In the genomic region with DNA sequence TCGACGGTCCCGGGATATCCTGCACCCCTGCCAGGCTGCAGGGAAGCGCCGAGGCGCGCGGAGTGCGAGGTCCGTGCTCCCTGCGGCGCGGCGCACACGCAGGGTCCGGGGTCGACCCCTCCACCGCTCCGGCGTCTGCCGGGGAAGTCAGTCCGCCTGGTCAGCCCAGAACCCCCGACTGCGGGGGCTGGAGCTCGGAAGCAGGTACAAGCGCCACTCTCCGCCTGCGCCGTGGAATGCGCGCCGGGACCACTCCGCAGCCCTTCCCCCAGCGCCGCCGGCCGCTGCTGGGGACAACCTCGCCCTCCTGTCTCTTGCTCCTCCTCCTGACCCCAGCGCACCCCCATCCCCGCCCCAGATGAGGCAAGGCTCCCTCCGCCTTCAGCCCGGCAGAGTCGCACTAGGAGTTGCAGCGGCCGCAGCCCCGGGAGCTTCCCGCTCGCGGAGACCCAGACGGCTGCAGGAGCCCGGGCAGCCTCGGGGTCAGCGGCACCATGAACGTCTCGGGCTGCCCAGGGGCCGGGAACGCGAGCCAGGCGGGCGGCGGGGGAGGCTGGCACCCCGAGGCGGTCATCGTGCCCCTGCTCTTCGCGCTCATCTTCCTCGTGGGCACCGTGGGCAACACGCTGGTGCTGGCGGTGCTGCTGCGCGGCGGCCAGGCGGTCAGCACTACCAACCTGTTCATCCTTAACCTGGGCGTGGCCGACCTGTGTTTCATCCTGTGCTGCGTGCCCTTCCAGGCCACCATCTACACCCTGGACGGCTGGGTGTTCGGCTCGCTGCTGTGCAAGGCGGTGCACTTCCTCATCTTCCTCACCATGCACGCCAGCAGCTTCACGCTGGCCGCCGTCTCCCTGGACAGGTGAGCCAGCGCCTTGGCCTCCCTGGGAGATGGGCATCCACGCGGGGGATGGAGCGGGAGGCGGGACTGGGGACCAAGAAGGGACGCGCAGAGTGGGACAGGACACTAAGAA, we compare ENCODE assay signal across 8 cellular contexts. TPM values are rescaled to one million over a fixed set of nuclear protein-coding genes. Genes with fewer than 3 reads are reported as not detected.
DNase-seq lines count a peak whose midpoint lies in the region; ATAC-seq and TF ChIP-seq lines count a peak whose summit lies in the region.

A gene with protein sequence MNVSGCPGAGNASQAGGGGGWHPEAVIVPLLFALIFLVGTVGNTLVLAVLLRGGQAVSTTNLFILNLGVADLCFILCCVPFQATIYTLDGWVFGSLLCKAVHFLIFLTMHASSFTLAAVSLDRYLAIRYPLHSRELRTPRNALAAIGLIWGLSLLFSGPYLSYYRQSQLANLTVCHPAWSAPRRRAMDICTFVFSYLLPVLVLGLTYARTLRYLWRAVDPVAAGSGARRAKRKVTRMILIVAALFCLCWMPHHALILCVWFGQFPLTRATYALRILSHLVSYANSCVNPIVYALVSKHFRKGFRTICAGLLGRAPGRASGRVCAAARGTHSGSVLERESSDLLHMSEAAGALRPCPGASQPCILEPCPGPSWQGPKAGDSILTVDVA (plus strand): TSS at position 392 of the 974 bp plus-strand sequence. CDS start 103 bp downstream, at position 495.

- H3K9me3 Mint-ChIP-seq in CD14-positive monocyte (peaks cover 3 to 33% (median 19%) of the 10 kb centered on the region in 7 donors), chondrocyte (ENCODE audit: low read depth) (no peaks in the 10 kb centered on the region), natural killer cell (no peaks in the 10 kb centered on the region)

- H3K27me3 ChIP-seq in H7 (ENCODE audit: control insufficient read depth, insufficient read depth, low read length) = peaks cover 62% of the 10 kb centered on the region

- ATAC-seq in natural killer cell (no peak), GM18858 (IDR thresholded peaks at IDR 0.05; ENCODE audit: unreplicated experiment) (no peak)

- H3K36me3 Mint-ChIP-seq in CD14-positive monocyte (peaks cover 16 to 22% of the 10 kb centered on the region in 2 donors), chondrocyte (ENCODE audit: low read depth) (peaks cover 3% of the 10 kb centered on the region), natural killer cell (no peaks in the 10 kb centered on the region)

- intact Hi-C loops in CD14-positive monocyte (cut with micrococcal nuclease) = no loop called here
- intact Hi-C loops in natural killer cell (cut with micrococcal nuclease) = no loop called here

- H3K4me3 ChIP-seq in H7 (ENCODE audit: insufficient read depth, low read depth, low read length) = peak within 1 kb of the TSS; percentile 49

- H3K4me3 Mint-ChIP-seq in CD14-positive monocyte = peak within 1 kb of the TSS; percentile 79 to 96
- H3K4me3 Mint-ChIP-seq in chondrocyte (ENCODE audit: unreplicated experiment) = peak within 1 kb of the TSS; percentile 42
- H3K4me3 Mint-ChIP-seq in natural killer cell = peak within 1 kb of the TSS; percentile 37

- DNase-seq in CD14-positive monocyte (ENCODE audit: low spot score) = no peak
- peak; percentile 90 for DNase-seq in H7
- DNase-seq in chondrocyte (ENCODE audit: low spot score) = peak; percentile 91
- DNase-seq in natural killer cell = no peak
- DNase-seq in hypothalamus (lab: John Stamatoyannopoulos, UW) = no peak
- no peak for DNase-seq in cerebellar cortex (ENCODE audit: low spot score)
- DNase-seq in C1 segment of cervical spinal cord (lab: John Stamatoyannopoulos, UW) = no peak

- H3K4me1 Mint-ChIP-seq in CD14-positive monocyte = peaks cover 60% of the 10 kb centered on the region
- H3K4me1 Mint-ChIP-seq in chondrocyte (ENCODE audit: low read depth) = peaks cover 37% of the 10 kb centered on the region
- H3K4me1 Mint-ChIP-seq in natural killer cell = peaks cover 19 to 36% of the 10 kb centered on the region in 2 donors

- no peaks in the 10 kb centered on the region for H3K36me3 ChIP-seq in H7 (replicated peaks; ENCODE audit: control insufficient read depth, insufficient read depth, low read length)

- peaks cover 62 to 64% (median 63%) of the 10 kb centered on the region in 3 donors for H3K27me3 Mint-ChIP-seq in CD14-positive monocyte (ENCODE audit: low read depth in 3 of 3)
- H3K27me3 Mint-ChIP-seq in chondrocyte (ENCODE audit: low read depth) = peaks cover 44% of the 10 kb centered on the region
- peaks cover 32 to 38% of the 10 kb centered on the region in 2 donors for H3K27me3 Mint-ChIP-seq in natural killer cell (ENCODE audit: low read depth in 2 of 2)

- H3K27ac Mint-ChIP-seq in CD14-positive monocyte = peak within 1 kb of the TSS in 2 of 7 donors; percentile 51 to 71
- H3K27ac Mint-ChIP-seq in chondrocyte (ENCODE audit: unreplicated experiment) = no peak within 1 kb of the TSS
- H3K27ac Mint-ChIP-seq in natural killer cell = no peak within 1 kb of the TSS

- no peak for TF ChIP-seq CTCF in CD14-positive monocyte (IDR thresholded peaks at IDR 0.05)
- TF ChIP-seq CTCF in chondrocyte (IDR thresholded peaks at IDR 0.05) = no peak
- no peak for TF ChIP-seq CTCF in natural killer cell (IDR thresholded peaks at IDR 0.05)

RNA-seq across cellular contexts. Expression of the gene that starts here (rescaled TPM):
- polyA plus RNA-seq in CD14-positive monocyte = 1 to 10 TPM in 1 of 2 donors, under 1 TPM in 1; 0.22 to 1.1 TPM
- 1.8 and 2.0 TPM in 2 replicates for total RNA-seq in H7 (2014; rRNA removed; shearing (Covaris generic))
- not detected in 3 replicates for total RNA-seq in chondrocyte
- under 1 TPM in 2 of 3 donors, not detected in 1; 0.27 to 0.53 TPM for total RNA-seq in natural killer cell

Comparison
In these comparisons a context has a peak if more than half of its experiments do, and no peak if none do; other contexts are left out.
1. Peak in DNase-seq in chondrocyte; RNA of the gene not detected or under 1 TPM.
2. H3K4me3 Mint-ChIP-seq: peak in every context shown above with its lines; median percentile 88 in CD14-positive monocyte; 42 in chondrocyte; 37 in natural killer cell.